In genomic region chr20:32975698-32976674, GRCh38 we compare ENCODE assay signal across 1 cellular context.
TF ChIP-seq lines count a peak whose summit lies in the region.

No MANE protein-coding gene starts in this region.

TF ChIP-seq in HepG2, 621 proteins besides CTCF, POLR2A, EP300 and RAD21 (continues in another document):
- TF ChIP-seq HMG20A (CRISPR knock-in tag; IDR thresholded peaks at IDR 0.05; ENCODE audit: borderline replicate concordance): peak; percentile 27; the same call in 1 of the 2 replicates
- TF ChIP-seq, protein P1, sequence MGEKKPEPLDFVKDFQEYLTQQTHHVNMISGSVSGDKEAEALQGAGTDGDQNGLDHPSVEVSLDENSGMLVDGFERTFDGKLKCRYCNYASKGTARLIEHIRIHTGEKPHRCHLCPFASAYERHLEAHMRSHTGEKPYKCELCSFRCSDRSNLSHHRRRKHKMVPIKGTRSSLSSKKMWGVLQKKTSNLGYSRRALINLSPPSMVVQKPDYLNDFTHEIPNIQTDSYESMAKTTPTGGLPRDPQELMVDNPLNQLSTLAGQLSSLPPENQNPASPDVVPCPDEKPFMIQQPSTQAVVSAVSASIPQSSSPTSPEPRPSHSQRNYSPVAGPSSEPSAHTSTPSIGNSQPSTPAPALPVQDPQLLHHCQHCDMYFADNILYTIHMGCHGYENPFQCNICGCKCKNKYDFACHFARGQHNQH (CRISPR knock-in tag; IDR thresholded peaks at IDR 0.05): 0 out of 2 replicates have a peak, but pooled peaks have one; percentile 50
- peak; percentile 45 for TF ChIP-seq RAD51 (IDR thresholded peaks at IDR 0.05; ENCODE audit: borderline replicate concordance)
- TF ChIP-seq ZNF644 (CRISPR knock-in tag; IDR thresholded peaks at IDR 0.05; ENCODE audit: low read depth): peak; percentile 76
- peak; percentile 79 for TF ChIP-seq ZNF687 (CRISPR knock-in tag; IDR thresholded peaks at IDR 0.05)
- TF ChIP-seq, protein P2, sequence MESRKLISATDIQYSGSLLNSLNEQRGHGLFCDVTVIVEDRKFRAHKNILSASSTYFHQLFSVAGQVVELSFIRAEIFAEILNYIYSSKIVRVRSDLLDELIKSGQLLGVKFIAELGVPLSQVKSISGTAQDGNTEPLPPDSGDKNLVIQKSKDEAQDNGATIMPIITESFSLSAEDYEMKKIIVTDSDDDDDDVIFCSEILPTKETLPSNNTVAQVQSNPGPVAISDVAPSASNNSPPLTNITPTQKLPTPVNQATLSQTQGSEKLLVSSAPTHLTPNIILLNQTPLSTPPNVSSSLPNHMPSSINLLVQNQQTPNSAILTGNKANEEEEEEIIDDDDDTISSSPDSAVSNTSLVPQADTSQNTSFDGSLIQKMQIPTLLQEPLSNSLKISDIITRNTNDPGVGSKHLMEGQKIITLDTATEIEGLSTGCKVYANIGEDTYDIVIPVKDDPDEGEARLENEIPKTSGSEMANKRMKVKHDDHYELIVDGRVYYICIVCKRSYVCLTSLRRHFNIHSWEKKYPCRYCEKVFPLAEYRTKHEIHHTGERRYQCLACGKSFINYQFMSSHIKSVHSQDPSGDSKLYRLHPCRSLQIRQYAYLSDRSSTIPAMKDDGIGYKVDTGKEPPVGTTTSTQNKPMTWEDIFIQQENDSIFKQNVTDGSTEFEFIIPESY (CRISPR knock-in tag; IDR thresholded peaks at IDR 0.05): no peak
- TF ChIP-seq ZNF780A (CRISPR knock-in tag; IDR thresholded peaks at IDR 0.05): 0 out of 2 replicates have a peak, but pooled peaks have one; percentile 49
- TF ChIP-seq ZFX (CRISPR knock-in tag; IDR thresholded peaks at IDR 0.05; ENCODE audit: low read depth): peak; percentile 82
- peak; percentile 71 for TF ChIP-seq SOX5 (CRISPR knock-in tag; IDR thresholded peaks at IDR 0.05; ENCODE audit: borderline replicate concordance)
- TF ChIP-seq GABPB1 (CRISPR knock-in tag; IDR thresholded peaks at IDR 0.05): 0 out of 2 replicates have a peak, but pooled peaks have one; percentile 25
- TF ChIP-seq TFDP1 (CRISPR knock-in tag; IDR thresholded peaks at IDR 0.05; ENCODE audit: borderline replicate concordance): peak; percentile 30; the same call in 1 of the 2 replicates
- peak; percentile 39; the same call in 1 of the 2 replicates for TF ChIP-seq NFKB2 (CRISPR knock-in tag; IDR thresholded peaks at IDR 0.05; ENCODE audit: borderline replicate concordance)
- peak; percentile 28; the same call in 1 of the 2 replicates for TF ChIP-seq MED1 (CRISPR knock-in tag; IDR thresholded peaks at IDR 0.05)
- no peak for TF ChIP-seq ARHGAP35 (CRISPR knock-in tag; IDR thresholded peaks at IDR 0.05; ENCODE audit: borderline replicate concordance)
- peak; percentile 51; the same call in 1 of the 2 replicates for TF ChIP-seq ZNF572 (CRISPR knock-in tag; IDR thresholded peaks at IDR 0.05)
- TF ChIP-seq NR2F6 (IDR thresholded peaks at IDR 0.05): no peak
- TF ChIP-seq NR2F6 (CRISPR knock-in tag; IDR thresholded peaks at IDR 0.05): peak; percentile 58; the same call in 1 of the 2 replicates
- TF ChIP-seq ZNF547 (CRISPR knock-in tag; IDR thresholded peaks at IDR 0.05): 0 out of 2 replicates have a peak, but pooled peaks have one; percentile 41
- TF ChIP-seq ZNF788 (CRISPR knock-in tag; IDR thresholded peaks at IDR 0.05; ENCODE audit: borderline replicate concordance): 0 out of 2 replicates have a peak, but pooled peaks have one; percentile 17
- no peak for TF ChIP-seq SOX13 (IDR thresholded peaks at IDR 0.05)
- peak in 1 of 2 experiments; percentile 65; a peak in 1 of 4 replicates for TF ChIP-seq SOX13 (CRISPR knock-in tag; conservative IDR thresholded peaks at IDR 0.05 in 1 of 2, IDR thresholded peaks at IDR 0.05 in 1 of 2)
- 0 out of 2 replicates have a peak, but pooled peaks have one; percentile 15 for TF ChIP-seq ATF2 (CRISPR knock-in tag; IDR thresholded peaks at IDR 0.05)
- 0 out of 2 replicates have a peak, but pooled peaks have one; percentile 12 for TF ChIP-seq ZNF274 (CRISPR knock-in tag; IDR thresholded peaks at IDR 0.05)
- TF ChIP-seq SIX1 (CRISPR knock-in tag; IDR thresholded peaks at IDR 0.05; ENCODE audit: borderline replicate concordance): no peak
- TF ChIP-seq BCL6 (CRISPR knock-in tag; IDR thresholded peaks at IDR 0.05): peak; percentile 27; the same call in 1 of the 2 replicates
- TF ChIP-seq ZNF615 (CRISPR knock-in tag; IDR thresholded peaks at IDR 0.05; ENCODE audit: borderline replicate concordance): no peak
- TF ChIP-seq ZNF275 (CRISPR knock-in tag; IDR thresholded peaks at IDR 0.05; ENCODE audit: borderline replicate concordance): no peak
- TF ChIP-seq KLF11 (CRISPR knock-in tag; IDR thresholded peaks at IDR 0.05): no peak
- no peak for TF ChIP-seq SOX6 (IDR thresholded peaks at IDR 0.05)
- peak; percentile 51; the same call in 1 of the 2 replicates for TF ChIP-seq SOX6 (CRISPR knock-in tag; IDR thresholded peaks at IDR 0.05)
- TF ChIP-seq ELF1 (CRISPR knock-in tag; IDR thresholded peaks at IDR 0.05): 0 out of 2 replicates have a peak, but pooled peaks have one; percentile 18
- no peak for TF ChIP-seq NCOA5 (CRISPR knock-in tag; IDR thresholded peaks at IDR 0.05)
- TF ChIP-seq RXRB (CRISPR knock-in tag; IDR thresholded peaks at IDR 0.05; ENCODE audit: borderline replicate concordance): peak; percentile 44; the same call in 1 of the 2 replicates
- no peak for TF ChIP-seq GTF2F1 (IDR thresholded peaks at IDR 0.05; ENCODE audit: low read length)
- TF ChIP-seq, protein P3, sequence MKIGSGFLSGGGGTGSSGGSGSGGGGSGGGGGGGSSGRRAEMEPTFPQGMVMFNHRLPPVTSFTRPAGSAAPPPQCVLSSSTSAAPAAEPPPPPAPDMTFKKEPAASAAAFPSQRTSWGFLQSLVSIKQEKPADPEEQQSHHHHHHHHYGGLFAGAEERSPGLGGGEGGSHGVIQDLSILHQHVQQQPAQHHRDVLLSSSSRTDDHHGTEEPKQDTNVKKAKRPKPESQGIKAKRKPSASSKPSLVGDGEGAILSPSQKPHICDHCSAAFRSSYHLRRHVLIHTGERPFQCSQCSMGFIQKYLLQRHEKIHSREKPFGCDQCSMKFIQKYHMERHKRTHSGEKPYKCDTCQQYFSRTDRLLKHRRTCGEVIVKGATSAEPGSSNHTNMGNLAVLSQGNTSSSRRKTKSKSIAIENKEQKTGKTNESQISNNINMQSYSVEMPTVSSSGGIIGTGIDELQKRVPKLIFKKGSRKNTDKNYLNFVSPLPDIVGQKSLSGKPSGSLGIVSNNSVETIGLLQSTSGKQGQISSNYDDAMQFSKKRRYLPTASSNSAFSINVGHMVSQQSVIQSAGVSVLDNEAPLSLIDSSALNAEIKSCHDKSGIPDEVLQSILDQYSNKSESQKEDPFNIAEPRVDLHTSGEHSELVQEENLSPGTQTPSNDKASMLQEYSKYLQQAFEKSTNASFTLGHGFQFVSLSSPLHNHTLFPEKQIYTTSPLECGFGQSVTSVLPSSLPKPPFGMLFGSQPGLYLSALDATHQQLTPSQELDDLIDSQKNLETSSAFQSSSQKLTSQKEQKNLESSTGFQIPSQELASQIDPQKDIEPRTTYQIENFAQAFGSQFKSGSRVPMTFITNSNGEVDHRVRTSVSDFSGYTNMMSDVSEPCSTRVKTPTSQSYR (CRISPR knock-in tag; IDR thresholded peaks at IDR 0.05; ENCODE audit: borderline replicate concordance): peak; percentile 6; the same call in 1 of the 2 replicates
- peak; percentile 25; the same call in 1 of the 2 replicates for TF ChIP-seq FOXO1 (CRISPR knock-in tag; IDR thresholded peaks at IDR 0.05)
- 0 out of 2 replicates have a peak, but pooled peaks have one; percentile 47 for TF ChIP-seq ZNF782 (CRISPR knock-in tag; IDR thresholded peaks at IDR 0.05; ENCODE audit: borderline replicate concordance)
- no peak for TF ChIP-seq POLR2AphosphoS5 (IDR thresholded peaks at IDR 0.05; ENCODE audit: low read depth, low read length)
- peak; percentile 80 for TF ChIP-seq TEAD3 (CRISPR knock-in tag; optimal IDR thresholded peaks at IDR 0.05; ENCODE audit: borderline replicate concordance)
- TF ChIP-seq ZSCAN25 (CRISPR knock-in tag; IDR thresholded peaks at IDR 0.05): peak; percentile 45; the same call in 1 of the 2 replicates
- TF ChIP-seq USF2 (IDR thresholded peaks at IDR 0.05; ENCODE audit: low read depth, low read length): peak; percentile 81
- TF ChIP-seq USF2 (CRISPR knock-in tag; IDR thresholded peaks at IDR 0.05; ENCODE audit: borderline replicate concordance): peak; percentile 78; the same call in 1 of the 2 replicates
- peak; percentile 95 for TF ChIP-seq TFE3 (CRISPR knock-in tag; IDR thresholded peaks at IDR 0.05)
